ENCODE assay signal across 2 cellular contexts in genomic region chr1:41350055-41350378, GRCh38.
TF ChIP-seq lines count a peak whose summit lies in the region.

No MANE protein-coding gene starts in this region.

TF ChIP-seq in liver, 16 proteins besides CTCF, POLR2A, EP300 and RAD21:
- no peak for TF ChIP-seq RXRA (IDR thresholded peaks at IDR 0.05)
- TF ChIP-seq MAX (IDR thresholded peaks at IDR 0.05) = no peak
- peak; percentile 13 to 21 for TF ChIP-seq HNF4A (conservative IDR thresholded peaks at IDR 0.05)
- no peak for TF ChIP-seq TAF1 (conservative IDR thresholded peaks at IDR 0.05)
- no peak for TF ChIP-seq ATF3 (IDR thresholded peaks at IDR 0.05)

TF ChIP-seq in HepG2, 621 proteins besides CTCF, POLR2A, EP300 and RAD21:
- no peak for TF ChIP-seq ERF (CRISPR knock-in tag; IDR thresholded peaks at IDR 0.05)
- no peak for TF ChIP-seq ZSCAN31 (CRISPR knock-in tag; IDR thresholded peaks at IDR 0.05; ENCODE audit: low read depth)
- TF ChIP-seq FOSL1 (CRISPR knock-in tag; IDR thresholded peaks at IDR 0.05; ENCODE audit: borderline replicate concordance) = no peak
- no peak for TF ChIP-seq CBFB (CRISPR knock-in tag; IDR thresholded peaks at IDR 0.05)
- TF ChIP-seq ZNF367 (CRISPR knock-in tag; IDR thresholded peaks at IDR 0.05; ENCODE audit: borderline replicate concordance) = no peak
- TF ChIP-seq ZBTB3 (CRISPR knock-in tag; IDR thresholded peaks at IDR 0.05; ENCODE audit: borderline replicate concordance, low read depth) = no peak
- TF ChIP-seq ZFAT (CRISPR knock-in tag; conservative IDR thresholded peaks at IDR 0.05) = no peak
- TF ChIP-seq SNAPC2 (CRISPR knock-in tag; IDR thresholded peaks at IDR 0.05) = no peak
- TF ChIP-seq TEAD3 (CRISPR knock-in tag; optimal IDR thresholded peaks at IDR 0.05; ENCODE audit: borderline replicate concordance) = no peak
- no peak for TF ChIP-seq ZNF382 (CRISPR knock-in tag; IDR thresholded peaks at IDR 0.05; ENCODE audit: borderline replicate concordance)
- TF ChIP-seq HCFC1 (IDR thresholded peaks at IDR 0.05; ENCODE audit: low read depth, low read length) = no peak
- TF ChIP-seq ZNF598 (CRISPR knock-in tag; IDR thresholded peaks at IDR 0.05; ENCODE audit: borderline replicate concordance) = no peak
- TF ChIP-seq ZNF556 (CRISPR knock-in tag; IDR thresholded peaks at IDR 0.05; ENCODE audit: borderline replicate concordance) = no peak
- no peak for TF ChIP-seq SP4 (CRISPR knock-in tag; IDR thresholded peaks at IDR 0.05)
- TF ChIP-seq ZNF766 (CRISPR knock-in tag; IDR thresholded peaks at IDR 0.05; ENCODE audit: borderline replicate concordance) = no peak
TF ChIP-seq in HepG2: peak in this region for 0.
